Comparison of ENCODE assay signal across 8 cellular contexts in genomic region chr10:103678104-103678526, GRCh38.
DNase-seq lines count a peak whose midpoint lies in the region; ATAC-seq and TF ChIP-seq lines count a peak whose summit lies in the region.

No MANE protein-coding gene starts in this region.

- CTCF ChIA-PET in activated CD4-positive, alpha-beta memory T cell treated with anti-CD3 and anti-CD28 coated beads, Interleukin-2, amount 10 ng/mL, durations not matched to agents 7 days and 5 days (lab: Charles Lee) = interaction anchor here (1.0 to 1.2 kb wide), 2 partner anchors 8 to 13 kb away, joined by 3 to 4 read pairs; no protein-coding TSS in a partner anchor

- H3K27me3 ChIP-seq in BE2C (no peaks in the 10 kb centered on the region), HUES6 (ENCODE audit: control insufficient read depth, insufficient read depth, low read length) (no peaks in the 10 kb centered on the region), mononuclear cell (ENCODE audit: insufficient read depth, low read length) (no peaks in the 10 kb centered on the region)

- DNase-seq in BE2C (peak; percentile 93), Kasumi-1 (lab: John Stamatoyannopoulos, UW) (no peak)
- DNase-seq in activated CD4-positive, alpha-beta memory T cell treated with anti-CD3 and anti-CD28 coated beads, Interleukin-2, amount 10 ng/mL, durations not matched to agents 7 days and 5 days = peak; percentile 89
- DNase-seq in effector CD8-positive, alpha-beta T cell (lab: John Stamatoyannopoulos, UW) = peak; percentile 82
- DNase-seq in stimulated activated CD8-positive, alpha-beta memory T cell treated with anti-CD3 and anti-CD28 coated beads, Interleukin-2, amount 100 ng/mL, for 1 hour (ENCODE audit: low read depth in 2 of 2) = peak; percentile 35 to 63

- ATAC-seq in GM19452 (IDR thresholded peaks at IDR 0.05; ENCODE audit: unreplicated experiment) = peak; percentile 79

- H3K9me3 Mint-ChIP-seq in activated CD4-positive, alpha-beta memory T cell treated with anti-CD3 and anti-CD28 coated beads, Interleukin-2, amount 10 ng/mL, durations not matched to agents 7 days and 5 days = no peaks in the 10 kb centered on the region

- H3K4me1 ChIP-seq in BE2C = peaks cover 10% of the 10 kb centered on the region
- H3K4me1 ChIP-seq in HUES6 (ENCODE audit: control insufficient read depth, insufficient read depth, low read length) = peaks cover 24% of the 10 kb centered on the region
- H3K4me1 ChIP-seq in mononuclear cell (ENCODE audit: insufficient read depth, low read length) = peaks cover 20% of the 10 kb centered on the region

- no peaks in the 10 kb centered on the region for H3K36me3 ChIP-seq in BE2C
- no peaks in the 10 kb centered on the region for H3K36me3 ChIP-seq in HUES6 (ENCODE audit: control insufficient read depth, insufficient read depth, low read length)

- H3K4me1 Mint-ChIP-seq in activated CD4-positive, alpha-beta memory T cell treated with anti-CD3 and anti-CD28 coated beads, Interleukin-2, amount 10 ng/mL, durations not matched to agents 7 days and 5 days = peaks cover 16% of the 10 kb centered on the region

- H3K27ac ChIP-seq in HUES6 (ENCODE audit: low read depth, low read length) = no peak overlapping the region

- H3K9me3 ChIP-seq in BE2C (no peaks in the 10 kb centered on the region), HUES6 (ENCODE audit: control insufficient read depth, insufficient read depth, low read depth, low read length) (no peaks in the 10 kb centered on the region), mononuclear cell (ENCODE audit: low read depth, low read length) (no peaks in the 10 kb centered on the region)

- H3K4me3 Mint-ChIP-seq in activated CD4-positive, alpha-beta memory T cell treated with anti-CD3 and anti-CD28 coated beads, Interleukin-2, amount 10 ng/mL, durations not matched to agents 7 days and 5 days = peak overlapping the region; percentile 75

- no peak for TF ChIP-seq CTCF in BE2C (IDR thresholded peaks at IDR 0.05; ENCODE audit: low read depth, low read length)

- H3K27ac Mint-ChIP-seq in activated CD4-positive, alpha-beta memory T cell treated with anti-CD3 and anti-CD28 coated beads, Interleukin-2, amount 10 ng/mL, durations not matched to agents 7 days and 5 days = peak overlapping the region; percentile 83

- peak overlapping the region; percentile 23 for H3K9ac ChIP-seq in HUES6 (ENCODE audit: low read length)

- POLR2A ChIA-PET in activated CD4-positive, alpha-beta memory T cell treated with anti-CD3 and anti-CD28 coated beads, Interleukin-2, amount 10 ng/mL, durations not matched to agents 7 days and 5 days (lab: Charles Lee) = interaction anchor here (0.7 to 2.3 kb wide), 9 partner anchors 8 to 93 kb away, joined by 3 to 15 read pairs (median 4); no protein-coding TSS in a partner anchor

- H3K4me3 ChIP-seq in BE2C (ENCODE audit: low read depth, low read length) (peak overlapping the region; percentile 51), HUES6 (ENCODE audit: low read depth, low read length) (no peak overlapping the region), mononuclear cell (ENCODE audit: low read length) (peak overlapping the region; percentile 16)

- no peaks in the 10 kb centered on the region for H3K27me3 Mint-ChIP-seq in activated CD4-positive, alpha-beta memory T cell treated with anti-CD3 and anti-CD28 coated beads, Interleukin-2, amount 10 ng/mL, durations not matched to agents 7 days and 5 days

- H3K36me3 Mint-ChIP-seq in activated CD4-positive, alpha-beta memory T cell treated with anti-CD3 and anti-CD28 coated beads, Interleukin-2, amount 10 ng/mL, durations not matched to agents 7 days and 5 days (ENCODE audit: low read depth) = no peaks in the 10 kb centered on the region

Comparison
In these comparisons a context has a peak if more than half of its experiments do, and no peak if none do; other contexts are left out.
1. DNase-seq: peak in BE2C (single experiment), activated CD4-positive, alpha-beta memory T cell treated with anti-CD3 and anti-CD28 coated beads, Interleukin-2, amount 10 ng/mL, durations not matched to agents 7 days and 5 days (single experiment), effector CD8-positive, alpha-beta T cell (single experiment) and stimulated activated CD8-positive, alpha-beta memory T cell treated with anti-CD3 and anti-CD28 coated beads, Interleukin-2, amount 100 ng/mL, for 1 hour (2 of 2); none in Kasumi-1 (0 of 2).